ENCODE assay signal across 23 cellular contexts in the genomic region with DNA sequence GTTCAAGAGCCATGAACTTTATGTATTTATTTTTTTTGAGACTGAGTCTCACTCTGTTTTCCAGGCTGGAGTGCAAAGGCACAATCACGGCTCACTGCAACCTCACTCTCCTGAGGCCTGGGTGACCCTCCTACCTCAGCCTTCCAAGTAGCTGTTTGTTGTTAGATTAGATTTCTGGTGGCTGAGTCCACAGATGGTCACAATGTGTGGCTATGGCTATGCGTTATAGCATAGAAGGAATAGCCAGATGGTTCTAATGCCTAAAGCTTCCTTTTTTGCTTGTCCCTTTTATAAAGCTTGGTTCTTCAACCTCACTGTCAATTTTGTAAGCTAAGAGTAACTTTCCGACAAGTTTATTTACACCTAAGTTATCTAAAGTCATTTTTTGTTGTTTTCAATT.
A peak's percentile ranks its signal among the peaks of the same experiment; 100 is the strongest.
DNase-seq lines count a peak whose midpoint lies in the region; ATAC-seq and TF ChIP-seq lines count a peak whose summit lies in the region.
"Had no signal": no experiment of that assay in that cellular context is flagged by ENCODE, and none has a peak within 500 bp of the region (broad histone marks: within the 10 kb centered on the region; RNA-seq: fewer than 3 reads in every experiment).

No MANE protein-coding gene starts in this region.

- H3K4me2 ChIP-seq in parathyroid adenoma (ENCODE audit: low read length), result no peak overlapping the region

- no peak overlapping the region for H3K9ac ChIP-seq in parathyroid adenoma

- ATAC-seq in HG02852 (IDR thresholded peaks at IDR 0.05; ENCODE audit: unreplicated experiment), result no peak
- no peak for ATAC-seq in HG03108 (IDR thresholded peaks at IDR 0.05; ENCODE audit: unreplicated experiment)
- ATAC-seq: gastroesophageal sphincter; GM12878; naive thymus-derived CD4-positive, alpha-beta T cell; right lobe of liver had no signal

- H3K27ac ChIP-seq in SJSA1 (peak overlapping the region; percentile 77), parathyroid adenoma (no peak overlapping the region)
- H3K27ac ChIP-seq: gastroesophageal sphincter, right lobe of liver had no signal

- H3K27me3 ChIP-seq in SJSA1 (replicated peaks), result no peaks in the 10 kb centered on the region
- no peaks in the 10 kb centered on the region for H3K27me3 ChIP-seq in parathyroid adenoma (ENCODE audit: control insufficient read depth, insufficient read depth, low read length)
- H3K27me3 ChIP-seq: gastroesophageal sphincter, right lobe of liver had no signal

- H3K4me1 ChIP-seq in SJSA1 (replicated peaks), result peaks cover 34% of the 10 kb centered on the region
- no peaks in the 10 kb centered on the region for H3K4me1 ChIP-seq in parathyroid adenoma
- H3K4me1 ChIP-seq: gastroesophageal sphincter, right lobe of liver had no signal

- no peaks in the 10 kb centered on the region for H3K79me2 ChIP-seq in parathyroid adenoma

- DNase-seq in HFF-Myc (ENCODE audit: extremely low read depth, low read depth) (peak; percentile 88), SJSA1 (ENCODE audit: low read depth in 1 of 2, low spot score in 2 of 2) (peak in 1 of 2 experiments; percentile 31), fibroblast of mammary gland (ENCODE audit: low read depth) (peak; percentile 17), NCI-H2196 treated with DMSO at 0.1 percent for 48 hours (lab: John Stamatoyannopoulos, UW; ENCODE audit: unreplicated experiment) (no peak)
- no peak for DNase-seq in activated CD8-positive, alpha-beta memory T cell treated with anti-CD3 and anti-CD28 coated beads, Interleukin-2, amount 50 U/mL, for 48 hours
- DNase-seq: activated CD4-positive, CD25-positive, alpha-beta regulatory T cell; C1 segment of cervical spinal cord; cortex of kidney; DMS 273 treated with DMSO at 0.1 percent for 48 hours; Karpas-422; naive thymus-derived CD4-positive, alpha-beta T cell; NCI-H1105 treated with DMSO at 0.1 percent for 48 hours; NCI-H2081; NCI-H446; right lobe of liver; stimulated activated CD4-positive, alpha-beta T cell treated with anti-CD3 and anti-CD28 coated beads, Interleukin-15, amount 100 ng/mL, for 24 hours; substantia nigra; T-helper 9 cell had no signal

- TF ChIP-seq CTCF in HFF-Myc (IDR thresholded peaks at IDR 0.05; ENCODE audit: low read depth, low read length, missing control alignments) (no peak), fibroblast of mammary gland (conservative IDR thresholded peaks at IDR 0.05; ENCODE audit: control insufficient read depth, insufficient read depth, low read depth, low read length) (no peak), parathyroid adenoma (IDR thresholded peaks at IDR 0.05) (no peak)

- H3K4me3 ChIP-seq in HFF-Myc (replicated peaks; ENCODE audit: low read depth, low read length) (no peak overlapping the region), SJSA1 (no peak overlapping the region), fibroblast of mammary gland (ENCODE audit: control insufficient read depth, low read depth, low read length) (no peak overlapping the region), parathyroid adenoma (ENCODE audit: low read depth, low read length) (no peak overlapping the region)
- H3K4me3 ChIP-seq: gastroesophageal sphincter, GM12878, right lobe of liver had no signal

- H3K36me3 ChIP-seq in SJSA1 (no peaks in the 10 kb centered on the region), parathyroid adenoma (ENCODE audit: control insufficient read depth, insufficient read depth, low read length) (no peaks in the 10 kb centered on the region)
- H3K36me3 ChIP-seq: gastroesophageal sphincter, right lobe of liver had no signal

- H3K9me3 ChIP-seq in SJSA1 (replicated peaks), result no peaks in the 10 kb centered on the region
- no peaks in the 10 kb centered on the region for H3K9me3 ChIP-seq in parathyroid adenoma (ENCODE audit: control insufficient read depth, low read length)
- H3K9me3 ChIP-seq: gastroesophageal sphincter, right lobe of liver had no signal

- peak overlapping the region; percentile 23 for H2AFZ ChIP-seq in parathyroid adenoma

Comparison
In these comparisons a context has a peak if more than half of its experiments do, and no peak if none do; other contexts are left out.
1. DNase-seq: peak in HFF-Myc (single experiment) and fibroblast of mammary gland (single experiment); none in NCI-H2196 treated with DMSO at 0.1 percent for 48 hours (single experiment) and activated CD8-positive, alpha-beta memory T cell treated with anti-CD3 and anti-CD28 coated beads, Interleukin-2, amount 50 U/mL, for 48 hours (single experiment).